1 cellular context compared by ENCODE assay signal in the genomic region with DNA sequence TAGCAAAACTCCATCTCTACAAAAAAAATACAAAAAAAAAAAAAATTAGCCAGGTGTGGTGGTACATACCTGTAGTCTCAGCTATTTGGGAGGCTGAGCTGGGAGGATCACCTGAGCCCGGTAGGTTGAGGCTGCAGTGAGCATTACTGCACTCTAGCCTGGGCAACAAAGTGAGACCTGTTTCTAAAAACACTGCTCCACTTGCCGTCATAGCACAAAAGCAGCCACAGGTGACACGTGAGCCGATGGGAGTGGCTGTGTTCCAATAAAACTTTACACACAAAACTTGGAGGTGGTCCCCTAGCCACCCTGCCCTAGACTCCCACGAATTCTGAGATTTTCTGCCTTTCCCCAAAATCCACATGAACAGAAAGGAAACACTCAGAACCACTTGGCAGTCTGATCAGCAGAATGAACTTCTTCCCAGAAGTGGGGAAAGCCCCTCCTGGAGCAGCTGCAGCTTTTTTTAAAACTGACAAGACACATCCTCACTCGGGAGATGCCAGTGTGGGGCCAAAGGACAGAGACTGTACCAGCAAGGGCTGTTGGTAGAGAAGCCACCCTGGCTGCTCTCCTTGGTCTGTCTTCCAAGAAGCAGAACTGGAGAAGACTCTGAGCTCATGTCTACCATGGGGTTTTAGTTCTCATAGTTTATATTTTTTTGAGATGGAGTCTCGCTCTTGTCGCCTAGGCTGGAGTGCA.
TF ChIP-seq lines count a peak whose summit lies in the region.

No MANE protein-coding gene starts in this region.

TF ChIP-seq in K562, 482 proteins besides CTCF, POLR2A, EP300 and RAD21:
- TF ChIP-seq, protein P1, sequence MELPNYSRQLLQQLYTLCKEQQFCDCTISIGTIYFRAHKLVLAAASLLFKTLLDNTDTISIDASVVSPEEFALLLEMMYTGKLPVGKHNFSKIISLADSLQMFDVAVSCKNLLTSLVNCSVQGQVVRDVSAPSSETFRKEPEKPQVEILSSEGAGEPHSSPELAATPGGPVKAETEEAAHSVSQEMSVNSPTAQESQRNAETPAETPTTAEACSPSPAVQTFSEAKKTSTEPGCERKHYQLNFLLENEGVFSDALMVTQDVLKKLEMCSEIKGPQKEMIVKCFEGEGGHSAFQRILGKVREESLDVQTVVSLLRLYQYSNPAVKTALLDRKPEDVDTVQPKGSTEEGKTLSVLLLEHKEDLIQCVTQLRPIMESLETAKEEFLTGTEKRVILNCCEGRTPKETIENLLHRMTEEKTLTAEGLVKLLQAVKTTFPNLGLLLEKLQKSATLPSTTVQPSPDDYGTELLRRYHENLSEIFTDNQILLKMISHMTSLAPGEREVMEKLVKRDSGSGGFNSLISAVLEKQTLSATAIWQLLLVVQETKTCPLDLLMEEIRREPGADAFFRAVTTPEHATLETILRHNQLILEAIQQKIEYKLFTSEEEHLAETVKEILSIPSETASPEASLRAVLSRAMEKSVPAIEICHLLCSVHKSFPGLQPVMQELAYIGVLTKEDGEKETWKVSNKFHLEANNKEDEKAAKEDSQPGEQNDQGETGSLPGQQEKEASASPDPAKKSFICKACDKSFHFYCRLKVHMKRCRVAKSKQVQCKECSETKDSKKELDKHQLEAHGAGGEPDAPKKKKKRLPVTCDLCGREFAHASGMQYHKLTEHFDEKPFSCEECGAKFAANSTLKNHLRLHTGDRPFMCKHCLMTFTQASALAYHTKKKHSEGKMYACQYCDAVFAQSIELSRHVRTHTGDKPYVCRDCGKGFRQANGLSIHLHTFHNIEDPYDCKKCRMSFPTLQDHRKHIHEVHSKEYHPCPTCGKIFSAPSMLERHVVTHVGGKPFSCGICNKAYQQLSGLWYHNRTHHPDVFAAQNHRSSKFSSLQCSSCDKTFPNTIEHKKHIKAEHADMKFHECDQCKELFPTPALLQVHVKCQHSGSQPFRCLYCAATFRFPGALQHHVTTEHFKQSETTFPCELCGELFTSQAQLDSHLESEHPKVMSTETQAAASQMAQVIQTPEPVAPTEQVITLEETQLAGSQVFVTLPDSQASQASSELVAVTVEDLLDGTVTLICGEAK (IDR thresholded peaks at IDR 0.05) = peak; percentile 42; the same call in 1 of the 2 replicates
- TF ChIP-seq, protein P1 (CRISPR knock-in tag; IDR thresholded peaks at IDR 0.05) = peak; percentile 28; the same call in 1 of the 2 replicates
- TF ChIP-seq RBM17 (IDR thresholded peaks at IDR 0.05; ENCODE audit: borderline replicate concordance, low read depth, low read length) = no peak
- TF ChIP-seq RFX1 (IDR thresholded peaks at IDR 0.05) = no peak
- no peak for TF ChIP-seq ETS1 (conservative IDR thresholded peaks at IDR 0.05; ENCODE audit: control insufficient read depth, low read depth, low read length)
- no peak for TF ChIP-seq ZNF583 (CRISPR knock-in tag; IDR thresholded peaks at IDR 0.05)
- no peak for TF ChIP-seq COPS2 (conservative IDR thresholded peaks at IDR 0.05)
- TF ChIP-seq ZNF143 (CRISPR knock-in tag; IDR thresholded peaks at IDR 0.05) = no peak
- no peak for TF ChIP-seq ZNF740 (CRISPR knock-in tag; IDR thresholded peaks at IDR 0.05)
- no peak for TF ChIP-seq ZNF740 (tag; IDR thresholded peaks at IDR 0.05)
